11 cellular contexts compared by ENCODE assay signal in the genomic region with DNA sequence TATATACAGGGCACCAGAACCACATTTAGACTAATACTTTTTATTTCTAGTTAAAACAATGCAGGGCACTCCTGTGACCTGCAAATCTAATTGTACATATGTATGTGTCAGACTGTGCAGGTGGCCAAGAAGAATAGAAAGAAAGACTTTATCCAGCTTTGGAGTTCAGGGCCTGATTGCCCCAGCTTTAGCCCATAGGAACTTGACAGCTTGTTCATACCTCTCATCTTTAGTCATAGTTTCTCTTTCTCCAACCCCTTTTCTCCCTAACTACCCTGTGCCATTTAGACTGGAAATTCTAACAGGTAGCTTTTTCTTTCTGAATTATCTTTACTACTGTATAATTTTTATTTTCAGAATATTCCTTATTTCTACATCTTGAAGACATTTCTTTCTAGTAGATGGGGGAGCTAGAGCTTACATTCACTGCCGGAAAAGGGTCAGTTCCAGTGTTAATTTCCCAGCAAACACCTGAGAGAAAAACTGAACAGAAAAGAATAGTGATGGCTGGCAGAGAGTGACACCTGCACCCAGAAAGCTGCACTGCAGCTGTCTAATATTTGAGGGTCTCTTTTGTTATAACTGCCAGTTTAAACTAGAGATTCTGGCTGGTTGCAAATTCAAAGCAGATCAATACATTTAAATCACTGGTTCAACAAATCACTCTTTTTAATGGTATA. TPM values are rescaled to one million over a fixed set of nuclear protein-coding genes. Genes with fewer than 3 reads are reported as not detected.
A peak's percentile ranks its signal among the peaks of the same experiment; 100 is the strongest.
DNase-seq lines count a peak whose midpoint lies in the region; FAIRE-seq and TF ChIP-seq lines count a peak whose summit lies in the region.
"Had no signal": no experiment of that assay in that cellular context is flagged by ENCODE, and none has a peak within 500 bp of the region (broad histone marks: within the 10 kb centered on the region; RNA-seq: fewer than 3 reads in every experiment).

No MANE protein-coding gene starts in this region.

- intact Hi-C loops in A673 (cut with micrococcal nuclease; ENCODE audit: unreplicated experiment), result no loop called here

- POLR2A ChIA-PET in A673 (lab: Charles Lee; ENCODE audit: low non-redundant PET), result interaction anchor here (0.6 kb wide), 2 partner anchors 9 to 145 kb away, joined by 3 to 4 read pairs; no protein-coding TSS in a partner anchor

- DNase-seq in NCI-H748 (lab: John Stamatoyannopoulos, UW; ENCODE audit: unreplicated experiment) (peak; percentile 65), NCI-H748 treated with DMSO at 0.1 percent for 48 hours (lab: John Stamatoyannopoulos, UW) (no peak), LNCaP clone FGC (ENCODE audit: low read depth) (no peak), bronchial epithelial cell (ENCODE audit: low read depth) (peak; percentile 29), osteoblast (ENCODE audit: insufficient read length, low spot score, missing footprints) (peak; percentile 77), A673 (ENCODE audit: low spot score) (no peak), NCI-H446 treated with DMSO at 0.1 percent for 48 hours (lab: John Stamatoyannopoulos, UW) (no peak), midbrain (lab: John Stamatoyannopoulos, UW) (no peak)
- DNase-seq: stimulated activated CD4-positive, alpha-beta T cell treated with anti-CD3 and anti-CD28 coated beads, Interleukin-1b, Interleukin-23, amount 100 ng/mL, for 48 hours; T-helper 2 cell had no signal

- peaks cover 81% of the 10 kb centered on the region for H4K20me1 ChIP-seq in osteoblast (ENCODE audit: insufficient read depth, low read length)

- no peak for FAIRE-seq in bronchial epithelial cell (lab: Jason Lieb, UNC)
- FAIRE-seq: urothelium cell line had no signal

- H3K27ac ChIP-seq in osteoblast (ENCODE audit: low read depth, low read length) (no peak overlapping the region), A673 (ENCODE audit: low read depth, low read length, poor library complexity, severe bottlenecking) (no peak overlapping the region)

- H3K27me3 ChIP-seq in bronchial epithelial cell (ENCODE audit: control insufficient read depth, insufficient read depth, low read length), result no peaks in the 10 kb centered on the region
- H3K27me3 ChIP-seq in osteoblast (ENCODE audit: insufficient read depth, low read length), result no peaks in the 10 kb centered on the region
- no peaks in the 10 kb centered on the region for H3K27me3 ChIP-seq in A673 (replicated peaks; ENCODE audit: insufficient read depth, low read depth, low read length, poor library complexity)

- CTCF ChIA-PET in A673 (lab: Charles Lee), result interaction anchor here (0.6 kb wide), 1 partner anchor 605 kb away, joined by 8 read pairs; no protein-coding TSS in a partner anchor

- H3K4me3 ChIP-seq in LNCaP clone FGC (ENCODE audit: low read depth, low read length), result no peak overlapping the region
- H3K4me3 ChIP-seq in bronchial epithelial cell (ENCODE audit: low read depth, low read length), result no peak overlapping the region
- H3K4me3 ChIP-seq in osteoblast (ENCODE audit: insufficient read depth, low read length), result no peak overlapping the region
- H3K4me3 ChIP-seq in A673 (ENCODE audit: low read depth, low read length, poor library complexity, severe bottlenecking), result no peak overlapping the region

- BruUV-seq in A673 (replicated peaks; lab: Mats Ljungman, UMichigan), result no TSS peak

- no peak overlapping the region for H2AFZ ChIP-seq in osteoblast (ENCODE audit: low read length)

- peaks cover 100% of the 10 kb centered on the region for H3K79me2 ChIP-seq in osteoblast (ENCODE audit: insufficient read depth, low read length)

- H3K9me3 ChIP-seq in osteoblast (ENCODE audit: low read depth, low read length) (no peaks in the 10 kb centered on the region), A673 (ENCODE audit: low read depth, low read length, poor library complexity, severe bottlenecking) (no peaks in the 10 kb centered on the region)

- H3K36me3 ChIP-seq in bronchial epithelial cell (ENCODE audit: control insufficient read depth, insufficient read depth, low read length) (peaks cover 5% of the 10 kb centered on the region), osteoblast (ENCODE audit: insufficient read depth, low read length) (peaks cover 28% of the 10 kb centered on the region), A673 (ENCODE audit: insufficient read depth, low read length, poor library complexity, severe bottlenecking) (peaks cover 68% of the 10 kb centered on the region)

- H3K4me1 ChIP-seq in osteoblast (ENCODE audit: insufficient read depth, low read length) (peaks cover 10% of the 10 kb centered on the region), A673 (ENCODE audit: insufficient read depth, low read length, poor library complexity, severe bottlenecking) (peaks cover 21% of the 10 kb centered on the region)

- TF ChIP-seq CTCF in LNCaP clone FGC (IDR thresholded peaks at IDR 0.05; ENCODE audit: control insufficient read depth, extremely low read depth, insufficient read depth), result peak; percentile 24; the same call in 1 of the 2 replicates
- peak; percentile 13 for TF ChIP-seq CTCF in bronchial epithelial cell (IDR thresholded peaks at IDR 0.05; ENCODE audit: insufficient read depth, low read length, severe bottlenecking)
- peak; percentile 10 for TF ChIP-seq CTCF in osteoblast (IDR thresholded peaks at IDR 0.05; ENCODE audit: extremely low read depth, low read depth, low read length)
- no peak for TF ChIP-seq CTCF in A673 (conservative IDR thresholded peaks at IDR 0.05; ENCODE audit: low read depth, low read length)

- no peak overlapping the region for H3K4me2 ChIP-seq in osteoblast (ENCODE audit: insufficient read depth, low read length)

RNA-seq across cellular contexts. Expression of gene YBX1, which starts 8.4 kb away (rescaled TPM):
- total RNA-seq in bronchial epithelial cell (1,123 and 1,188 TPM in 2 replicates), osteoblast (481 and 491 TPM in 2 replicates), A673 (2021) (1,480 and 1,576 TPM in 2 replicates)

RNA-seq across cellular contexts. Expression of gene PPIH, which starts 32.4 kb away (rescaled TPM):
- total RNA-seq in bronchial epithelial cell (21.9 and 40.8 TPM in 2 replicates), osteoblast (17.4 and 18.3 TPM in 2 replicates), A673 (2021) (75.9 and 79.0 TPM in 2 replicates)

RNA-seq across cellular contexts. Expression of gene CLDN19, which starts 49.4 kb away (rescaled TPM):
- not detected in 2 replicates for total RNA-seq in bronchial epithelial cell
- not detected in 2 replicates for total RNA-seq in osteoblast
- not detected in 2 replicates for total RNA-seq in A673 (2021)

Comparison
In these comparisons a context has a peak if more than half of its experiments do, and no peak if none do; other contexts are left out.
1. DNase-seq: peak in NCI-H748 (single experiment), bronchial epithelial cell (single experiment) and osteoblast (single experiment); none in NCI-H748 treated with DMSO at 0.1 percent for 48 hours (single experiment), LNCaP clone FGC (single experiment), A673 (single experiment), NCI-H446 treated with DMSO at 0.1 percent for 48 hours (single experiment) and midbrain (single experiment).